ENCODE assay signal across 17 cellular contexts in the genomic region with DNA sequence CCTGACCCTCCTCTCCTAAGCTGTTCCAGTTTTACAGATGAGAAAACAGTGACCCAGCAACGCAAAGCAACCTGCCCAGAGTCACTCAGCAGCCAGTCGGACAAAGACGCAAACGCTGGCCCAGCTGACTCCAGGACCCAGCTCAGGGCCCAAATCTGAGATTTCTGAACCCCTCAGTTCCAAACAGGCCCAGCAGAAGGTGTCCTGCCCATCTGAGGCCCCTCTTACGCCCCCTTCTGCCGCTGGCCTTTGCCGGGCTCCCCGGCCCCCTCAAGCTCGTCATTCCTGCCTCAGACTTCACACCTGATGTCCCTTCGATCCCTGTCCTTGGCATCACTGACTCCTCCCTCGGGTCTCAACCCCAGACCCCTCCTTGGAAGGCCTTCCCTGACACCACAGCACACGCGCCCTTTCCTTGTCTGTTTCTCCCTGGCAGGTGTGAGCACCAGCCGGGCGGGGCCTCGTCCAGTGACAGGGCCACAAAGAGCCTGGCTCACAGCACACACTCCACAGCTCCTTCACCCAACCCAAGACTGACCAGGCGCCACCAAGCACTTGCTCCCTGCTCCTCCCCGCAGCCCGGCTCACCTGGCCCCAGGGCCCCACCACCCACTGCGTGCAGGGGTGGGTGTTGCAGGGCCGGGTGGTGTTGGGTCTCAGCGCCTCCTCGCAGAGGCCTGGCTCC. TPM values are rescaled to one million over a fixed set of nuclear protein-coding genes. Genes with fewer than 3 reads are reported as not detected.
DNase-seq lines count a peak whose midpoint lies in the region; ATAC-seq and TF ChIP-seq lines count a peak whose summit lies in the region.
"Had no signal": no experiment of that assay in that cellular context is flagged by ENCODE, and none has a peak within 500 bp of the region (broad histone marks: within the 10 kb centered on the region; RNA-seq: fewer than 3 reads in every experiment).

No MANE protein-coding gene starts in this region.

- no peak overlapping the region for H3K27ac ChIP-seq in mammary epithelial cell (ENCODE audit: insufficient read depth, low read depth, low read length)

- H3K27me3 ChIP-seq in mammary epithelial cell (ENCODE audit: insufficient read depth, low read length): no peaks in the 10 kb centered on the region
- H3K27me3 ChIP-seq: MG63 had no signal

- intact Hi-C loops in mammary epithelial cell (cut with micrococcal nuclease): loop anchor here (5.0 kb wide), 1 partner anchor 109 kb away; the partner anchor contains the start of gene MORF4L1

- WGBS in mammary epithelial cell (ENCODE audit: low coverage, missing lambda C conversion rate): 96% methylated on average over 9 of the region's 23 CpGs

- no peak overlapping the region for H3K4me2 ChIP-seq in mammary epithelial cell (ENCODE audit: insufficient read depth, low read depth, low read length)
- H3K4me2 ChIP-seq: SK-N-SH, smooth muscle cell had no signal

- H3K9me3 Mint-ChIP-seq in activated naive CD4-positive, alpha-beta T cell treated with anti-CD3 and anti-CD28 coated beads, Interleukin-2, amount 50 U/mL, for 24 hours: no peaks in the 10 kb centered on the region
- no peaks in the 10 kb centered on the region for H3K9me3 Mint-ChIP-seq in stimulated activated effector memory CD8-positive, alpha-beta T cell treated with anti-CD3 and anti-CD28 coated beads, Interleukin-12 subunit alpha, Interleukin-12 subunit beta, amount 100 ng/mL, for 72 hours

- BruUV-seq in mammary epithelial cell (replicated peaks; lab: Mats Ljungman, UMichigan): no TSS peak

- DNase-seq in activated naive CD4-positive, alpha-beta T cell treated with Interleukin-2 at 50 U/mL for 16 hours: no peak
- DNase-seq in T-helper 17 cell: no peak
- DNase-seq in left lobe of liver (ENCODE audit: low spot score): peak; percentile 43
- DNase-seq in stimulated activated effector memory CD8-positive, alpha-beta T cell treated with anti-CD3 and anti-CD28 coated beads, Interleukin-12 subunit alpha, Interleukin-12 subunit beta, amount 100 ng/mL, for 72 hours (ENCODE audit: low spot score in 2 of 2): no peak
- no peak for DNase-seq in stimulated activated CD4-positive, alpha-beta T cell treated with anti-CD3 and anti-CD28 coated beads, Interleukin-12 subunit alpha, Interleukin-12 subunit beta, amount 100 ng/mL, for 4 hours
- no peak for DNase-seq in mammary epithelial cell
- DNase-seq: amygdala, foreskin melanocyte, GF-D8, MG63, NCI-H2029, NCI-H524, SK-N-SH had no signal

- H3K36me3 ChIP-seq in mammary epithelial cell (ENCODE audit: insufficient read depth, low read length): no peaks in the 10 kb centered on the region
- H3K36me3 ChIP-seq: MG63 had no signal

- H3K4me1 ChIP-seq in mammary epithelial cell (ENCODE audit: insufficient read depth, low read length): peaks cover 12% of the 10 kb centered on the region

- H4K20me1 ChIP-seq in mammary epithelial cell (ENCODE audit: insufficient read depth, low read length): no peaks in the 10 kb centered on the region

- dilution Hi-C loops in mammary epithelial cell (cut with HindIII; ENCODE audit: low sequenced_read_pairs): no loop called here

- CTCF ChIA-PET in mammary epithelial cell (lab: Charles Lee; ENCODE audit: low non-redundant PET): no interaction called here

- H3K4me3 ChIP-seq in mammary epithelial cell (replicated peaks in 1 of 3; ENCODE audit: insufficient read depth in 1 of 3, low read depth in 2 of 3, low read length in 3 of 3): no peak overlapping the region
- H3K4me3 ChIP-seq: MG63, smooth muscle cell had no signal

- H2AFZ ChIP-seq in mammary epithelial cell (ENCODE audit: low read depth, low read length): no peak overlapping the region

- H3K27me3 Mint-ChIP-seq in activated naive CD4-positive, alpha-beta T cell treated with anti-CD3 and anti-CD28 coated beads, Interleukin-2, amount 50 U/mL, for 24 hours: no peaks in the 10 kb centered on the region
- no peaks in the 10 kb centered on the region for H3K27me3 Mint-ChIP-seq in T-helper 17 cell

- in situ Hi-C loops in mammary epithelial cell (cut with MboI; ENCODE audit: low sequenced_read_pairs in 2 of 2): no loop called here

- H3K9me3 ChIP-seq in T-helper 17 cell (ENCODE audit: control insufficient read depth, low read length, poor library complexity, severe bottlenecking) (no peaks in the 10 kb centered on the region), mammary epithelial cell (replicated peaks; ENCODE audit: insufficient read depth, low read length) (no peaks in the 10 kb centered on the region)
- H3K9me3 ChIP-seq: MG63, SK-N-SH had no signal

- no peaks in the 10 kb centered on the region for H3K79me2 ChIP-seq in mammary epithelial cell (ENCODE audit: insufficient read depth, low read length)

- peak overlapping the region; percentile 79 for H3K27ac Mint-ChIP-seq in activated naive CD4-positive, alpha-beta T cell treated with anti-CD3 and anti-CD28 coated beads, Interleukin-2, amount 50 U/mL, for 24 hours
- peak overlapping the region; percentile 78 for H3K27ac Mint-ChIP-seq in T-helper 17 cell
- peak overlapping the region; percentile 76 for H3K27ac Mint-ChIP-seq in stimulated activated effector memory CD8-positive, alpha-beta T cell treated with anti-CD3 and anti-CD28 coated beads, Interleukin-12 subunit alpha, Interleukin-12 subunit beta, amount 100 ng/mL, for 72 hours

- H3K9ac ChIP-seq in mammary epithelial cell (ENCODE audit: insufficient read depth, low read length): no peak overlapping the region
- H3K9ac ChIP-seq: SK-N-SH had no signal

- H3K4me3 Mint-ChIP-seq in activated naive CD4-positive, alpha-beta T cell treated with anti-CD3 and anti-CD28 coated beads, Interleukin-2, amount 50 U/mL, for 24 hours: peak overlapping the region; percentile 24
- peak overlapping the region; percentile 50 for H3K4me3 Mint-ChIP-seq in T-helper 17 cell
- no peak overlapping the region for H3K4me3 Mint-ChIP-seq in stimulated activated effector memory CD8-positive, alpha-beta T cell treated with anti-CD3 and anti-CD28 coated beads, Interleukin-12 subunit alpha, Interleukin-12 subunit beta, amount 100 ng/mL, for 72 hours

- no peak for ATAC-seq in T-helper 17 cell
- ATAC-seq in left lobe of liver: no peak
- no peak for ATAC-seq in stimulated activated effector memory CD8-positive, alpha-beta T cell treated with anti-CD3 and anti-CD28 coated beads, Interleukin-12 subunit alpha, Interleukin-12 subunit beta, amount 100 ng/mL, for 72 hours
- ATAC-seq in GM18873 (IDR thresholded peaks at IDR 0.05; ENCODE audit: low FRiP score, unreplicated experiment): no peak
- ATAC-seq: HepG2 had no signal

- no peaks in the 10 kb centered on the region for H3K36me3 Mint-ChIP-seq in activated naive CD4-positive, alpha-beta T cell treated with anti-CD3 and anti-CD28 coated beads, Interleukin-2, amount 50 U/mL, for 24 hours
- H3K36me3 Mint-ChIP-seq in T-helper 17 cell (ENCODE audit: low read depth): peaks cover under 1% of the 10 kb centered on the region
- peaks cover 5% of the 10 kb centered on the region for H3K36me3 Mint-ChIP-seq in stimulated activated effector memory CD8-positive, alpha-beta T cell treated with anti-CD3 and anti-CD28 coated beads, Interleukin-12 subunit alpha, Interleukin-12 subunit beta, amount 100 ng/mL, for 72 hours

- H3K4me1 Mint-ChIP-seq in activated naive CD4-positive, alpha-beta T cell treated with anti-CD3 and anti-CD28 coated beads, Interleukin-2, amount 50 U/mL, for 24 hours: peaks cover 15% of the 10 kb centered on the region
- H3K4me1 Mint-ChIP-seq in T-helper 17 cell: peaks cover 11% of the 10 kb centered on the region
- peaks cover 23% of the 10 kb centered on the region for H3K4me1 Mint-ChIP-seq in stimulated activated effector memory CD8-positive, alpha-beta T cell treated with anti-CD3 and anti-CD28 coated beads, Interleukin-12 subunit alpha, Interleukin-12 subunit beta, amount 100 ng/mL, for 72 hours

- TF ChIP-seq CTCF in mammary epithelial cell (conservative IDR thresholded peaks at IDR 0.05 in 1 of 2, IDR thresholded peaks at IDR 0.05 in 1 of 2; ENCODE audit: extremely low read depth in 1 of 2, insufficient read depth in 1 of 2, low read depth in 1 of 2, low read length in 2 of 2): no peak

RNA-seq across cellular contexts. Expression of gene ADAMTS7, which starts 48.0 kb away (rescaled TPM):
- not detected for total RNA-seq in T-helper 17 cell
- total RNA-seq in left lobe of liver: 0.86 TPM
- total RNA-seq in mammary epithelial cell: 10 to 100 TPM in 1 of 2 donors, 1 to 10 TPM in 1; 6.7 to 10.6 TPM
- 5.6 TPM for polyA plus RNA-seq in mammary epithelial cell
- 3.0 TPM for polyA minus RNA-seq in mammary epithelial cell
